10 cellular contexts compared by ENCODE assay signal in the genomic region with DNA sequence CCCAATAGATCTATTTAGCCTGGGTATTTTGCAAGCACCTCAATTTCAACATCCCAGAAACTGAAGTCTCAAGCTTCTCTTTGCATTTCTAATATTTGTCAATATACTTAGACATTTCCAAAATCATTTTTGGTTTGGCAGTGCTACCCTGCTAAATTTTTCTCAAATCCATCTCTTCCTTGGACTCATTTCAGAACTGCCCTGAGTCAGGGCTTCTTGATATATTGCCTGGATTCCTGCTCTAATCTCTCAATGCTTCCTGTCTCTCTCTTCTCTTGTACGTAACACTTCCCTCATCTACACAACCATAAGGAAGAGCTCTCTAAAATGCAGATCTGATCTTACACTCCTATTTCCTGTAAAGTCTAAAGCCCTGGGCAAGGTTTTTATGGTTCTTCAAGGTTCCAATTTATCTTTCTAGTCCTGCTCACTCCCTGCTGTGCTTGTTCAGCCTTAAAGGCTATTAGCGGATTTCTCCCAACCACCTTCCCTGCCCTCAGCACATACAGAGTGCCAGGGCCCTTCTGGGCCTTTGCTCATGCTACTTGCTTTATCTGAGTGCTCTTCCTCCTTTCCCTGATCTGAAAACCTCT. TPM values are rescaled to one million over a fixed set of nuclear protein-coding genes. Genes with fewer than 3 reads are reported as not detected.
DNase-seq lines count a peak whose midpoint lies in the region; ATAC-seq and TF ChIP-seq lines count a peak whose summit lies in the region.
"Had no signal": no experiment of that assay in that cellular context is flagged by ENCODE, and none has a peak within 500 bp of the region (broad histone marks: within the 10 kb centered on the region; RNA-seq: fewer than 3 reads in every experiment).

No MANE protein-coding gene starts in this region.

- H3K27ac Mint-ChIP-seq in endothelial cell (ENCODE audit: unreplicated experiment) (peak overlapping the region; percentile 25), immature natural killer cell (no peak overlapping the region)
- no peak overlapping the region for H3K27ac Mint-ChIP-seq in effector memory CD8-positive, alpha-beta T cell
- H3K27ac Mint-ChIP-seq: activated CD4-positive, alpha-beta T cell treated with anti-CD3 and anti-CD28 coated beads, Interleukin-2, amount 10 ng/mL, durations not matched to agents 7 days and 5 days had no signal

- no peaks in the 10 kb centered on the region for H3K36me3 Mint-ChIP-seq in endothelial cell (ENCODE audit: low read depth, unreplicated experiment)
- H3K36me3 Mint-ChIP-seq in immature natural killer cell: peaks cover 0 to 4% (median 0%) of the 10 kb centered on the region in 3 donors
- H3K36me3 Mint-ChIP-seq in effector memory CD8-positive, alpha-beta T cell (ENCODE audit: insufficient read depth): no peaks in the 10 kb centered on the region

- H3K9me3 Mint-ChIP-seq in endothelial cell (ENCODE audit: unreplicated experiment): no peaks in the 10 kb centered on the region
- H3K9me3 Mint-ChIP-seq in immature natural killer cell: peaks cover 4 to 15% (median 7%) of the 10 kb centered on the region in 6 donors
- peaks cover 5 to 7% of the 10 kb centered on the region in 2 donors for H3K9me3 Mint-ChIP-seq in effector memory CD8-positive, alpha-beta T cell

- H3K27ac ChIP-seq in psoas muscle: peak overlapping the region; percentile 14

- intact Hi-C loops in psoas muscle (cut with DNase I): no loop called here

- H3K36me3 ChIP-seq in psoas muscle (ENCODE audit: insufficient read depth in 1 of 2, low read depth in 1 of 2): no peaks in the 10 kb centered on the region
- H3K36me3 ChIP-seq: Peyer's patch had no signal

- H3K4me1 Mint-ChIP-seq in endothelial cell (ENCODE audit: unreplicated experiment) (peaks cover 6% of the 10 kb centered on the region), immature natural killer cell (no peaks in the 10 kb centered on the region)
- no peaks in the 10 kb centered on the region for H3K4me1 Mint-ChIP-seq in effector memory CD8-positive, alpha-beta T cell (ENCODE audit: low read depth in 2 of 2)
- H3K4me1 Mint-ChIP-seq: activated CD4-positive, alpha-beta T cell treated with anti-CD3 and anti-CD28 coated beads, Interleukin-2, amount 10 ng/mL, durations not matched to agents 7 days and 5 days had no signal

- no peaks in the 10 kb centered on the region for H3K4me1 ChIP-seq in psoas muscle

- ATAC-seq in psoas muscle (no peak), HG03521 (IDR thresholded peaks at IDR 0.05; ENCODE audit: unreplicated experiment) (no peak)
- no peak for ATAC-seq in effector memory CD8-positive, alpha-beta T cell (replicated peaks)

- no peak for TF ChIP-seq CTCF in endothelial cell (IDR thresholded peaks at IDR 0.05; ENCODE audit: unreplicated experiment)
- no peak for TF ChIP-seq CTCF in psoas muscle (IDR thresholded peaks at IDR 0.05)

- H3K27me3 Mint-ChIP-seq in endothelial cell (ENCODE audit: unreplicated experiment) (no peaks in the 10 kb centered on the region), immature natural killer cell (ENCODE audit: low read depth in 3 of 3) (peaks cover 0 to 2% (median 1%) of the 10 kb centered on the region in 3 donors)
- no peaks in the 10 kb centered on the region for H3K27me3 Mint-ChIP-seq in effector memory CD8-positive, alpha-beta T cell
- H3K27me3 Mint-ChIP-seq: activated CD4-positive, alpha-beta T cell treated with anti-CD3 and anti-CD28 coated beads, Interleukin-2, amount 10 ng/mL, durations not matched to agents 7 days and 5 days had no signal

- H3K9me3 ChIP-seq in psoas muscle: peaks cover 14% of the 10 kb centered on the region
- H3K9me3 ChIP-seq: Peyer's patch had no signal

- H3K4me3 Mint-ChIP-seq in endothelial cell (ENCODE audit: unreplicated experiment) (no peak overlapping the region), immature natural killer cell (no peak overlapping the region)
- no peak overlapping the region for H3K4me3 Mint-ChIP-seq in effector memory CD8-positive, alpha-beta T cell
- H3K4me3 Mint-ChIP-seq: activated CD4-positive, alpha-beta T cell treated with anti-CD3 and anti-CD28 coated beads, Interleukin-2, amount 10 ng/mL, durations not matched to agents 7 days and 5 days had no signal

- DNase-seq in GM03348 (ENCODE audit: low spot score) (peak; percentile 54), NOMO-1 treated with dmso at 0.1 percent for 144 hours (lab: John Stamatoyannopoulos, UW; ENCODE audit: unreplicated experiment) (peak; percentile 40), endothelial cell (ENCODE audit: low spot score) (no peak), psoas muscle (no peak), immature natural killer cell (no peak), glomerular visceral epithelial cell (ENCODE audit: extremely low spot score) (no peak)
- DNase-seq in effector memory CD8-positive, alpha-beta T cell: no peak
- DNase-seq: activated CD4-positive, alpha-beta T cell treated with anti-CD3 and anti-CD28 coated beads, Interleukin-2, amount 10 ng/mL, durations not matched to agents 7 days and 5 days; Peyer's patch had no signal

- H3K4me3 ChIP-seq in psoas muscle: no peak overlapping the region
- H3K4me3 ChIP-seq: Peyer's patch had no signal

- 58 to 67% (median 66%) methylated on average over 2 of the region's 2 CpGs for WGBS in psoas muscle, 3 donors

- H3K27me3 ChIP-seq in psoas muscle (ENCODE audit: insufficient read depth in 3 of 3, low read length in 2 of 3): no peaks in the 10 kb centered on the region
- H3K27me3 ChIP-seq: Peyer's patch had no signal

RNA-seq across cellular contexts. Expression of a gene that starts 53.0 kb away (rescaled TPM):
- 4.7 TPM for total RNA-seq in endothelial cell (ENCODE audit: unreplicated experiment)
- total RNA-seq in psoas muscle: 10 to 100 TPM; 25.6 to 44.1 (median 41.4) TPM
- 10 to 100 TPM; 10.3 to 38.5 (median 17.5) TPM for polyA plus RNA-seq in psoas muscle
- polyA plus RNA-seq in immature natural killer cell: not detected
- total RNA-seq: activated CD4-positive, alpha-beta T cell treated with anti-CD3 and anti-CD28 coated beads, Interleukin-2, amount 10 ng/mL, durations not matched to agents 7 days and 5 days had no signal

Comparison
In these comparisons a context has a peak if more than half of its experiments do, and no peak if none do; other contexts are left out.
1. DNase-seq: peak in GM03348 (single experiment) and NOMO-1 treated with dmso at 0.1 percent for 144 hours (single experiment); none in endothelial cell (single experiment), psoas muscle (0 of 2), immature natural killer cell (0 of 3), glomerular visceral epithelial cell (single experiment) and effector memory CD8-positive, alpha-beta T cell (0 of 3).